In genomic region chr7:29306276-29307036, GRCh38 we compare ENCODE assay signal across 20 cellular contexts.
"Had no signal": no experiment of that assay in that cellular context is flagged by ENCODE, and none has a peak within 500 bp of the region (broad histone marks: within the 10 kb centered on the region; RNA-seq: fewer than 3 reads in every experiment).

No MANE protein-coding gene starts in this region.

- H3K27me3 ChIP-seq: body of pancreas, heart left ventricle, left lung, right atrium auricular region, tibial artery had no signal

- ATAC-seq: activated CD8-positive, alpha-beta memory T cell treated with anti-CD3 and anti-CD28 coated beads, Interleukin-2, amount 10 ng/mL, durations not matched to agents 7 days and 5 days; activated CD8-positive, alpha-beta T cell treated with anti-CD3 and anti-CD28 coated beads for 36 hours; body of pancreas; esophagus mucosa; heart left ventricle; left lung; natural killer cell treated with Interleukin-12 subunit alpha and Interleukin-12 subunit beta and Interleukin-15 and Interleukin-18, amount 100 ng/mL, for 72 hours had no signal

- DNase-seq: activated CD4-positive, alpha-beta T cell treated with anti-CD3 and anti-CD28 coated beads, Interleukin-2, amount 10 ng/mL, durations not matched to agents 24 days and 14 days; activated CD8-positive, alpha-beta memory T cell treated with anti-CD3 and anti-CD28 coated beads, Interleukin-2, amount 10 ng/mL, durations not matched to agents 7 days and 5 days; activated CD8-positive, alpha-beta T cell treated with anti-CD3 and anti-CD28 coated beads for 36 hours; activated effector memory CD4-positive, alpha-beta T cell treated with anti-CD3 and anti-CD28 coated beads, Interleukin-2, amount 50 U/mL, for 16 hours; activated naive CD4-positive, alpha-beta T cell treated with anti-CD3 and anti-CD28 coated beads, Interleukin-2, amount 10 ng/mL, durations not matched to agents 7 days and 5 days; activated T-cell treated with anti-CD3 and anti-CD28 coated beads for 4 hours; body of pancreas; dermis blood vessel endothelial cell; effector memory CD4-positive, alpha-beta T cell; heart left ventricle; islet precursor cell; left lung; stimulated activated CD4-positive, alpha-beta T cell treated with anti-CD3 and anti-CD28 coated beads, Interleukin-4, amount 100 ng/mL, for 24 hours; stimulated activated naive CD4-positive, alpha-beta T cell treated with Interleukin-2 at 50 U/mL for 16 hours; tibial artery had no signal

- H3K9me3 ChIP-seq: body of pancreas, prostate gland, tibial artery had no signal

- H3K27ac ChIP-seq: body of pancreas, heart left ventricle, left lung, prostate gland, right atrium auricular region, tibial artery had no signal

- H3K4me1 ChIP-seq: left lung, prostate gland, right atrium auricular region, tibial artery had no signal

- H3K4me3 ChIP-seq: body of pancreas, heart left ventricle, left lung, lung, prostate gland, right atrium auricular region, tibial artery had no signal

- H3K36me3 ChIP-seq: heart left ventricle, left lung, prostate gland, right atrium auricular region, tibial artery had no signal
